ENCODE assay signal across 23 cellular contexts in the genomic region with DNA sequence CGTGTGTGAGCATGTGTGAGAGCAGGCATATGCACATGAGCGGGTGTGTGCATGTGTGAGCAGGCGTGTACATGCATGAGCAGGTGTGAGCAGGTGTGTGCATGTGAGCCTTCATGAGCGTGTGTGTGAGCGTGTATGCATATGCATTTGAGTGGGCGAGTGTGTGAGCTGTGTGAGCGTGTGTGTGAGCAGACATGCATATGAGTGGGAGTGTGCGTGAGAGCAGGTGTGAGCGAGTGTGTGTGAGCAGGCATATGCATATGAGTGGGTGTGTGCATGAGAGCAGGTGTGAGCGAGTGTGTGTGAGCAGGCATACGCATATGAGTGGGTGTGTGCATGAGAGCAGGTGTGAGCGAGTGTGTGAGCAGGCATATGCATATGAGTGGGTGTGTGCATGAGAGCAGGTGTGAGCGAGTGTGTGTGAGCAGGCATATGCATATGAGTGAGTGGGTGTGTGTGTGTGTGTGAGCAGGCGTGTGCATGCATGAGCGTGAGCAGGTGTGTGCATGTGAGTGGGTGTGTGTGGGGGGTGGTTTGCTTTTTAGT. TPM values are rescaled to one million over a fixed set of nuclear protein-coding genes. Genes with fewer than 3 reads are reported as not detected.
DNase-seq lines count a peak whose midpoint lies in the region; ATAC-seq, FAIRE-seq and TF ChIP-seq lines count a peak whose summit lies in the region.
"Had no signal": no experiment of that assay in that cellular context is flagged by ENCODE, and none has a peak within 500 bp of the region (broad histone marks: within the 10 kb centered on the region; RNA-seq: fewer than 3 reads in every experiment).

No MANE protein-coding gene starts in this region.

- H2BK15ac ChIP-seq in neuronal stem cell (ENCODE audit: low read length): no peak overlapping the region

- ATAC-seq in GM19467 (IDR thresholded peaks at IDR 0.05; ENCODE audit: unreplicated experiment): no peak
- no peak for ATAC-seq in GM18909 (IDR thresholded peaks at IDR 0.05; ENCODE audit: poor library complexity, unreplicated experiment)
- ATAC-seq: HCT116 had no signal

- in situ Hi-C loops in GM13976 (cut with MboI; ENCODE audit: low sequenced_read_pairs, unreplicated experiment): no loop called here

- H2BK120ac ChIP-seq in neuronal stem cell (ENCODE audit: low read depth, low read length): no peak overlapping the region

- no peak overlapping the region for H4K8ac ChIP-seq in neuronal stem cell (ENCODE audit: low read depth, low read length)

- H3K27me3 ChIP-seq in bronchial epithelial cell (ENCODE audit: control insufficient read depth, insufficient read depth, low read length): no peaks in the 10 kb centered on the region
- peaks cover 0 to 5% (median 0%) of the 10 kb centered on the region in 3 experiments for H3K27me3 ChIP-seq in neuronal stem cell (ENCODE audit: control insufficient read depth in 3 of 3, insufficient read depth in 3 of 3, low read depth in 1 of 3, low read length in 3 of 3)
- H3K27me3 ChIP-seq: BLaER1 treated with 17β-estradiol and CSF1 and Interleukin-3, amounts not matched to agents 10 nM and 100 nM had no signal

- no peak for TF ChIP-seq POLR2A in GM12891 (IDR thresholded peaks at IDR 0.05; ENCODE audit: low read depth, low read length)

- no peak overlapping the region for H3K23ac ChIP-seq in neuronal stem cell (ENCODE audit: low read depth, low read length, poor library complexity)

- peak; percentile 90 for FAIRE-seq in GM12891 (lab: Jason Lieb, UNC)
- FAIRE-seq in bronchial epithelial cell (lab: Jason Lieb, UNC): peak; percentile 13
- FAIRE-seq: GM12892 had no signal

- no peak overlapping the region for H3K4me3 ChIP-seq in bronchial epithelial cell (ENCODE audit: low read depth, low read length)
- H3K4me3 ChIP-seq in neuronal stem cell (ENCODE audit: low read length in 2 of 2): peak overlapping the region in 1 of 2 donors; percentile 7
- H3K4me3 ChIP-seq: BLaER1 treated with 17β-estradiol and CSF1 and Interleukin-3, amounts not matched to agents 10 nM and 100 nM had no signal

- no peaks in the 10 kb centered on the region for H3K79me1 ChIP-seq in neuronal stem cell (ENCODE audit: low read depth, low read length)

- H3K9ac ChIP-seq in neuronal stem cell (ENCODE audit: low read depth, low read length, poor library complexity): no peak overlapping the region
- H3K9ac ChIP-seq: BLaER1 treated with 17β-estradiol and CSF1 and Interleukin-3, amounts not matched to agents 10 nM and 100 nM had no signal

- no peak overlapping the region for H3K4me2 ChIP-seq in neuronal stem cell (ENCODE audit: insufficient read depth, low read length, poor library complexity, severe bottlenecking)
- H3K4me2 ChIP-seq: BLaER1 treated with 17β-estradiol and CSF1 and Interleukin-3, amounts not matched to agents 10 nM and 100 nM had no signal

- no peak overlapping the region for H2AFZ ChIP-seq in neuronal stem cell (ENCODE audit: low read length)

- no peak overlapping the region for H4K91ac ChIP-seq in neuronal stem cell (ENCODE audit: low read depth, low read length, poor library complexity)

- H3K14ac ChIP-seq in neuronal stem cell (ENCODE audit: low read length): peak overlapping the region; percentile 56

- no peak overlapping the region for H3K4ac ChIP-seq in neuronal stem cell (ENCODE audit: low read length)

- peak overlapping the region; percentile 1 for H3K18ac ChIP-seq in neuronal stem cell (ENCODE audit: low read length)

- no peak for TF ChIP-seq CTCF in bronchial epithelial cell (IDR thresholded peaks at IDR 0.05; ENCODE audit: insufficient read depth, low read length, severe bottlenecking)
- no peak for TF ChIP-seq CTCF in GM13976 (IDR thresholded peaks at IDR 0.05; ENCODE audit: borderline replicate concordance, control extremely low read depth, extremely low read depth, insufficient read depth, missing control alignments)

- no peak for DNase-seq in GM12891 (ENCODE audit: insufficient read length, low spot score)
- no peak for DNase-seq in bronchial epithelial cell (ENCODE audit: low read depth)
- DNase-seq in neuronal stem cell (ENCODE audit: low spot score): no peak
- DNase-seq in hepatic stellate cell (ENCODE audit: low spot score): no peak
- DNase-seq in GM13976 (ENCODE audit: low spot score): no peak
- DNase-seq: 8988T; CD8-positive, alpha-beta memory T cell; COR-L47; DMS 273 treated with DMSO at 0.1 percent for 48 hours; DMS53; DND-41; EL; H7; KG1 had no signal

- no peak overlapping the region for H2AK5ac ChIP-seq in neuronal stem cell (ENCODE audit: low read depth, low read length)

- H3K27ac ChIP-seq in neuronal stem cell (replicated peaks; ENCODE audit: low read length): no peak overlapping the region
- H3K27ac ChIP-seq: BLaER1 treated with 17β-estradiol and CSF1 and Interleukin-3, amounts not matched to agents 10 nM and 100 nM had no signal

- H3K4me1 ChIP-seq in neuronal stem cell (ENCODE audit: control insufficient read depth in 2 of 2, insufficient read depth in 1 of 2, low read depth in 1 of 2, low read length in 2 of 2): peaks cover 0 to 1% of the 10 kb centered on the region in 2 donors
- H3K4me1 ChIP-seq: BLaER1 treated with 17β-estradiol and CSF1 and Interleukin-3, amounts not matched to agents 10 nM and 100 nM had no signal

- no CpG with 5 or more reads among the region's 15 CpGs for WGBS in neuronal stem cell (ENCODE audit: extremely low coverage in 2 of 2, insufficient read length in 2 of 2, insufficient replicate concordance in 1 of 2), 2 donors

- H3K36me3 ChIP-seq in bronchial epithelial cell (ENCODE audit: control insufficient read depth, insufficient read depth, low read length) (no peaks in the 10 kb centered on the region), neuronal stem cell (replicated peaks in 1 of 2; ENCODE audit: control insufficient read depth in 2 of 2, insufficient read depth in 2 of 2, low read length in 2 of 2) (peaks cover 4 to 8% of the 10 kb centered on the region in 2 donors)

- no peak overlapping the region for H2BK5ac ChIP-seq in neuronal stem cell (ENCODE audit: low read length)

- no peak overlapping the region for H2BK12ac ChIP-seq in neuronal stem cell (ENCODE audit: low read length)

- H3K9me3 ChIP-seq in neuronal stem cell (replicated peaks in 1 of 2; ENCODE audit: control insufficient read depth in 2 of 2, insufficient read depth in 1 of 2, low read depth in 1 of 2, low read length in 2 of 2): peaks cover 4 to 12% of the 10 kb centered on the region in 2 donors
- H3K9me3 ChIP-seq: BLaER1 treated with 17β-estradiol and CSF1 and Interleukin-3, amounts not matched to agents 10 nM and 100 nM had no signal

TF ChIP-seq in GM12891, 5 proteins besides CTCF, POLR2A, EP300 and RAD21:
- no peak for TF ChIP-seq PAX5 (IDR thresholded peaks at IDR 0.05; ENCODE audit: insufficient read depth, low read length, severe bottlenecking)
- TF ChIP-seq TAF1 (IDR thresholded peaks at IDR 0.05; ENCODE audit: low read depth, low read length): no peak
- 0 out of 2 replicates have a peak, but pooled peaks have one; percentile 19 for TF ChIP-seq POU2F2 (IDR thresholded peaks at IDR 0.05; ENCODE audit: low read depth, low read length)
- TF ChIP-seq SPI1 (IDR thresholded peaks at IDR 0.05; ENCODE audit: low read depth, low read length): no peak
- no peak for TF ChIP-seq POLR2AphosphoS5 (IDR thresholded peaks at IDR 0.05; ENCODE audit: low read depth, low read length)

RNA-seq across cellular contexts. Expression of a gene that starts 30.7 kb away (rescaled TPM):
- 0.51 TPM for polyA plus RNA-seq in GM12891 (2012; ENCODE audit: low read depth, missing spikeins)
- total RNA-seq in bronchial epithelial cell: under 0.01 TPM in 1 of 2 replicates, not detected in the other
- 0.08 TPM for polyA plus RNA-seq in neuronal stem cell (2013, experiment 1 of 2)
- 0.06 TPM for polyA plus RNA-seq in neuronal stem cell (2013, experiment 2 of 2)
- total RNA-seq: A673; CD8-positive, alpha-beta memory T cell; G401; HT-29 had no signal
- polyA plus RNA-seq: AG04450; CD8-positive, alpha-beta memory T cell had no signal
